ENCODE assay signal across 2 cellular contexts in the genomic region with DNA sequence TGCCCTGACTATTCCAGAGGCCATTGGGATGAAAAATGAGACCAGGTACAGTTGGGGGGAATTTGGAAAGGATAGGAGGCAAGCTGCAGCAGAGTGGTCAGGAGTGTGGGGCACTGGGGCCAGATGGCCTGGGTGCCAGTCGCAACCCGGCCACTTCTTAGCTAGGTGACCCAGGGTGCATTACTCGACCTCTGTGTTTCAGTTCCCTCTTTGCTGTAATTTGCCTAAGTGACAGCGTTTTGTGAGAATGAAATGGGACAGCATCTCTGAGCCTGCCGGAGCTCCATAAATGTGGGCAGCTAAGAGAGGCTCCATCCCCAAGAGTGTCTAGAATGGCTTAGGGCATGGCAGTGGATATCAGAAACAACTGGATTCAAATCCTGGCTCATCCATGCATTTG.
TF ChIP-seq lines count a peak whose summit lies in the region.

No MANE protein-coding gene starts in this region.

TF ChIP-seq in GM12878, 131 proteins besides CTCF, POLR2A, EP300 and RAD21 (continues in another document):
- TF ChIP-seq, protein P1, sequence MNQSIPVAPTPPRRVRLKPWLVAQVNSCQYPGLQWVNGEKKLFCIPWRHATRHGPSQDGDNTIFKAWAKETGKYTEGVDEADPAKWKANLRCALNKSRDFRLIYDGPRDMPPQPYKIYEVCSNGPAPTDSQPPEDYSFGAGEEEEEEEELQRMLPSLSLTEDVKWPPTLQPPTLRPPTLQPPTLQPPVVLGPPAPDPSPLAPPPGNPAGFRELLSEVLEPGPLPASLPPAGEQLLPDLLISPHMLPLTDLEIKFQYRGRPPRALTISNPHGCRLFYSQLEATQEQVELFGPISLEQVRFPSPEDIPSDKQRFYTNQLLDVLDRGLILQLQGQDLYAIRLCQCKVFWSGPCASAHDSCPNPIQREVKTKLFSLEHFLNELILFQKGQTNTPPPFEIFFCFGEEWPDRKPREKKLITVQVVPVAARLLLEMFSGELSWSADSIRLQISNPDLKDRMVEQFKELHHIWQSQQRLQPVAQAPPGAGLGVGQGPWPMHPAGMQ (IDR thresholded peaks at IDR 0.05; ENCODE audit: borderline replicate concordance), result no peak
- no peak for TF ChIP-seq POU2F2 (IDR thresholded peaks at IDR 0.05; ENCODE audit: borderline replicate concordance, low read depth, low read length)
- no peak for TF ChIP-seq ETV6 (conservative IDR thresholded peaks at IDR 0.05 in 1 of 2, IDR thresholded peaks at IDR 0.05 in 1 of 2; ENCODE audit: borderline replicate concordance in 1 of 2, low read depth in 1 of 2)
- TF ChIP-seq, protein P2, sequence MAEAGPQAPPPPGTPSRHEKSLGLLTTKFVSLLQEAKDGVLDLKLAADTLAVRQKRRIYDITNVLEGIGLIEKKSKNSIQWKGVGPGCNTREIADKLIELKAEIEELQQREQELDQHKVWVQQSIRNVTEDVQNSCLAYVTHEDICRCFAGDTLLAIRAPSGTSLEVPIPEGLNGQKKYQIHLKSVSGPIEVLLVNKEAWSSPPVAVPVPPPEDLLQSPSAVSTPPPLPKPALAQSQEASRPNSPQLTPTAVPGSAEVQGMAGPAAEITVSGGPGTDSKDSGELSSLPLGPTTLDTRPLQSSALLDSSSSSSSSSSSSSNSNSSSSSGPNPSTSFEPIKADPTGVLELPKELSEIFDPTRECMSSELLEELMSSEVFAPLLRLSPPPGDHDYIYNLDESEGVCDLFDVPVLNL (IDR thresholded peaks at IDR 0.05; ENCODE audit: low read depth, low read length), result no peak
- TF ChIP-seq, protein P3, sequence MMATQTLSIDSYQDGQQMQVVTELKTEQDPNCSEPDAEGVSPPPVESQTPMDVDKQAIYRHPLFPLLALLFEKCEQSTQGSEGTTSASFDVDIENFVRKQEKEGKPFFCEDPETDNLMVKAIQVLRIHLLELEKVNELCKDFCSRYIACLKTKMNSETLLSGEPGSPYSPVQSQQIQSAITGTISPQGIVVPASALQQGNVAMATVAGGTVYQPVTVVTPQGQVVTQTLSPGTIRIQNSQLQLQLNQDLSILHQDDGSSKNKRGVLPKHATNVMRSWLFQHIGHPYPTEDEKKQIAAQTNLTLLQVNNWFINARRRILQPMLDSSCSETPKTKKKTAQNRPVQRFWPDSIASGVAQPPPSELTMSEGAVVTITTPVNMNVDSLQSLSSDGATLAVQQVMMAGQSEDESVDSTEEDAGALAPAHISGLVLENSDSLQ (IDR thresholded peaks at IDR 0.05), result no peak
- TF ChIP-seq IKZF1 (conservative IDR thresholded peaks at IDR 0.05), result peak; percentile 41
- TF ChIP-seq NR2F1 (conservative IDR thresholded peaks at IDR 0.05), result peak; percentile 93
- TF ChIP-seq, protein P4, sequence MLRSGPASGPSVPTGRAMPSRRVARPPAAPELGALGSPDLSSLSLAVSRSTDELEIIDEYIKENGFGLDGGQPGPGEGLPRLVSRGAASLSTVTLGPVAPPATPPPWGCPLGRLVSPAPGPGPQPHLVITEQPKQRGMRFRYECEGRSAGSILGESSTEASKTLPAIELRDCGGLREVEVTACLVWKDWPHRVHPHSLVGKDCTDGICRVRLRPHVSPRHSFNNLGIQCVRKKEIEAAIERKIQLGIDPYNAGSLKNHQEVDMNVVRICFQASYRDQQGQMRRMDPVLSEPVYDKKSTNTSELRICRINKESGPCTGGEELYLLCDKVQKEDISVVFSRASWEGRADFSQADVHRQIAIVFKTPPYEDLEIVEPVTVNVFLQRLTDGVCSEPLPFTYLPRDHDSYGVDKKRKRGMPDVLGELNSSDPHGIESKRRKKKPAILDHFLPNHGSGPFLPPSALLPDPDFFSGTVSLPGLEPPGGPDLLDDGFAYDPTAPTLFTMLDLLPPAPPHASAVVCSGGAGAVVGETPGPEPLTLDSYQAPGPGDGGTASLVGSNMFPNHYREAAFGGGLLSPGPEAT (IDR thresholded peaks at IDR 0.05; ENCODE audit: low read depth), result 0 out of 2 replicates have a peak, but pooled peaks have one; percentile 31
- no peak for TF ChIP-seq FOXK2 (IDR thresholded peaks at IDR 0.05)
- no peak for TF ChIP-seq MTA2 (IDR thresholded peaks at IDR 0.05; ENCODE audit: low read depth)
- no peak for TF ChIP-seq ZNF622 (IDR thresholded peaks at IDR 0.05)
- TF ChIP-seq, protein P5, sequence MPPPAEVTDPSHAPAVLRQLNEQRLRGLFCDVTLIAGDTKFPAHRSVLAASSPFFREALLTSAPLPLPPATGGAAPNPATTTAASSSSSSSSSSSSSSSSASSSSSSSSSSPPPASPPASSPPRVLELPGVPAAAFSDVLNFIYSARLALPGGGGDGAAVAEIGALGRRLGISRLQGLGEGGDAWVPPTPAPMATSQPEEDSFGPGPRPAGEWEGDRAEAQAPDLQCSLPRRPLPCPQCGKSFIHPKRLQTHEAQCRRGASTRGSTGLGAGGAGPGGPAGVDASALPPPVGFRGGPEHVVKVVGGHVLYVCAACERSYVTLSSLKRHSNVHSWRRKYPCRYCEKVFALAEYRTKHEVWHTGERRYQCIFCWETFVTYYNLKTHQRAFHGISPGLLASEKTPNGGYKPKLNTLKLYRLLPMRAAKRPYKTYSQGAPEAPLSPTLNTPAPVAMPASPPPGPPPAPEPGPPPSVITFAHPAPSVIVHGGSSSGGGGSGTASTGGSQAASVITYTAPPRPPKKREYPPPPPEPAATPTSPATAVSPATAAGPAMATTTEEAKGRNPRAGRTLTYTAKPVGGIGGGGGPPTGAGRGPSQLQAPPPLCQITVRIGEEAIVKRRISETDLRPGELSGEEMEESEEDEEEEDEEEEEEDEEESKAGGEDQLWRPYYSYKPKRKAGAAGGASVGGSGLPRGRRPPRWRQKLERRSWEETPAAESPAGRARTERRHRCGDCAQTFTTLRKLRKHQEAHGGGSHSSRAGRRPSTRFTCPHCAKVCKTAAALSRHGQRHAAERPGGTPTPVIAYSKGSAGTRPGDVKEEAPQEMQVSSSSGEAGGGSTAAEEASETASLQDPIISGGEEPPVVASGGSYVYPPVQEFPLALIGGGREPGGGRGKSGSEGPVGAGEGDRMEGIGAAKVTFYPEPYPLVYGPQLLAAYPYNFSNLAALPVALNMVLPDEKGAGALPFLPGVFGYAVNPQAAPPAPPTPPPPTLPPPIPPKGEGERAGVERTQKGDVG (CRISPR knock-in tag; IDR thresholded peaks at IDR 0.05), result no peak
- no peak for TF ChIP-seq PAX5 (IDR thresholded peaks at IDR 0.05; ENCODE audit: borderline replicate concordance, low read depth, low read length)
- TF ChIP-seq, protein P6, sequence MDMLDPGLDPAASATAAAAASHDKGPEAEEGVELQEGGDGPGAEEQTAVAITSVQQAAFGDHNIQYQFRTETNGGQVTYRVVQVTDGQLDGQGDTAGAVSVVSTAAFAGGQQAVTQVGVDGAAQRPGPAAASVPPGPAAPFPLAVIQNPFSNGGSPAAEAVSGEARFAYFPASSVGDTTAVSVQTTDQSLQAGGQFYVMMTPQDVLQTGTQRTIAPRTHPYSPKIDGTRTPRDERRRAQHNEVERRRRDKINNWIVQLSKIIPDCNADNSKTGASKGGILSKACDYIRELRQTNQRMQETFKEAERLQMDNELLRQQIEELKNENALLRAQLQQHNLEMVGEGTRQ (IDR thresholded peaks at IDR 0.05; ENCODE audit: borderline replicate concordance, low read depth, low read length), result no peak

TF ChIP-seq in HEK293T, 16 proteins besides CTCF, POLR2A, EP300 and RAD21 (continued from another document):
- no peak for TF ChIP-seq FOXK2 (IDR thresholded peaks at IDR 0.05)
- no peak for TF ChIP-seq ZNF384 (IDR thresholded peaks at IDR 0.05)
- TF ChIP-seq, protein P3 (IDR thresholded peaks at IDR 0.05), result no peak
- TF ChIP-seq NFRKB (IDR thresholded peaks at IDR 0.05), result no peak
